Comparison of ENCODE assay signal across 13 cellular contexts in genomic region chr11:23727821-23728220, GRCh38.
DNase-seq lines count a peak whose midpoint lies in the region; ATAC-seq, FAIRE-seq and TF ChIP-seq lines count a peak whose summit lies in the region.
"Had no signal": no experiment of that assay in that cellular context is flagged by ENCODE, and none has a peak within 500 bp of the region (broad histone marks: within the 10 kb centered on the region; RNA-seq: fewer than 3 reads in every experiment).

No MANE protein-coding gene starts in this region.

- H3K36me3 ChIP-seq in ACC112 (ENCODE audit: insufficient read depth, low read length) (no peaks in the 10 kb centered on the region), astrocyte (ENCODE audit: insufficient read depth, low read length) (no peaks in the 10 kb centered on the region), Caco-2 (ENCODE audit: control insufficient read depth, insufficient read depth, low read length) (no peaks in the 10 kb centered on the region), upper lobe of right lung (no peaks in the 10 kb centered on the region)
- H3K36me3 ChIP-seq: Peyer's patch had no signal

- H3K4me3 Mint-ChIP-seq in astrocyte (ENCODE audit: unreplicated experiment) (peak overlapping the region; percentile 68), Caco-2 (ENCODE audit: unreplicated experiment) (no peak overlapping the region)
- H3K4me3 Mint-ChIP-seq: dendritic cell treated with granulocyte-macrophage colony-stimulating factor and Interleukin-4, amounts not matched to agents 40 ng/mL and 50 ng/mL, for 4 days had no signal

- BruUV-seq in Caco-2 (replicated peaks; lab: Mats Ljungman, UMichigan): no TSS peak

- H3K4me1 ChIP-seq in ACC112 (ENCODE audit: control insufficient read depth, insufficient read depth, low read length, unreplicated experiment) (peaks cover 41% of the 10 kb centered on the region), astrocyte (ENCODE audit: insufficient read depth, low read length) (peaks cover 18% of the 10 kb centered on the region), Caco-2 (no peaks in the 10 kb centered on the region), upper lobe of right lung (no peaks in the 10 kb centered on the region)
- H3K4me1 ChIP-seq: Peyer's patch had no signal

- H3K27ac ChIP-seq in ACC112 (ENCODE audit: low read depth, low read length): no peak overlapping the region
- peak overlapping the region; percentile 50 for H3K27ac ChIP-seq in astrocyte (ENCODE audit: low read depth, low read length)
- no peak overlapping the region for H3K27ac ChIP-seq in upper lobe of right lung
- H3K27ac ChIP-seq: Peyer's patch had no signal

- H3K27me3 Mint-ChIP-seq in astrocyte (ENCODE audit: low read depth, unreplicated experiment): no peaks in the 10 kb centered on the region
- H3K27me3 Mint-ChIP-seq in Caco-2 (ENCODE audit: insufficient read depth, unreplicated experiment): no peaks in the 10 kb centered on the region
- H3K27me3 Mint-ChIP-seq: dendritic cell treated with granulocyte-macrophage colony-stimulating factor and Interleukin-4, amounts not matched to agents 40 ng/mL and 50 ng/mL, for 4 days had no signal

- peaks cover 5% of the 10 kb centered on the region for H3K9me3 Mint-ChIP-seq in astrocyte (ENCODE audit: unreplicated experiment)
- no peaks in the 10 kb centered on the region for H3K9me3 Mint-ChIP-seq in Caco-2 (ENCODE audit: unreplicated experiment)

- H3K79me2 ChIP-seq in ACC112 (ENCODE audit: control insufficient read depth, insufficient read depth, low read length, unreplicated experiment) (no peaks in the 10 kb centered on the region), astrocyte (ENCODE audit: insufficient read depth, low read length) (no peaks in the 10 kb centered on the region)

- H3K4me2 ChIP-seq in astrocyte (ENCODE audit: low read length): peak overlapping the region; percentile 56

- no peak for TF ChIP-seq CTCF in astrocyte (IDR thresholded peaks at IDR 0.05; ENCODE audit: insufficient read depth, low read depth, low read length)
- no peak for TF ChIP-seq CTCF in Caco-2 (IDR thresholded peaks at IDR 0.05; ENCODE audit: insufficient read depth in 1 of 2, low read depth in 1 of 2, low read length in 1 of 2, severe bottlenecking in 1 of 2, unreplicated experiment in 1 of 2)
- TF ChIP-seq CTCF in upper lobe of right lung (IDR thresholded peaks at IDR 0.05): no peak

- no peaks in the 10 kb centered on the region for H3K9me3 ChIP-seq in astrocyte (ENCODE audit: insufficient read depth, low read depth, low read length)
- H3K9me3 ChIP-seq in Caco-2: no peaks in the 10 kb centered on the region
- no peaks in the 10 kb centered on the region for H3K9me3 ChIP-seq in upper lobe of right lung
- H3K9me3 ChIP-seq: Peyer's patch had no signal

- intact Hi-C loops in Caco-2 (cut with micrococcal nuclease; ENCODE audit: unreplicated experiment) (no loop called here), upper lobe of right lung (cut with DNase I) (no loop called here)

- ATAC-seq in upper lobe of right lung: no peak
- ATAC-seq: left ventricle myocardium superior had no signal

- no peaks in the 10 kb centered on the region for H3K27me3 ChIP-seq in ACC112 (ENCODE audit: insufficient read depth, low read length)
- no peaks in the 10 kb centered on the region for H3K27me3 ChIP-seq in astrocyte (ENCODE audit: insufficient read depth, low read length)
- H3K27me3 ChIP-seq in Caco-2 (replicated peaks; ENCODE audit: control insufficient read depth, insufficient read depth, low read length): no peaks in the 10 kb centered on the region
- H3K27me3 ChIP-seq in upper lobe of right lung: no peaks in the 10 kb centered on the region
- H3K27me3 ChIP-seq: Peyer's patch had no signal

- peak overlapping the region; percentile 62 for H2AFZ ChIP-seq in ACC112 (ENCODE audit: low read length, unreplicated experiment)
- no peak overlapping the region for H2AFZ ChIP-seq in astrocyte (ENCODE audit: low read depth, low read length)

- H3K9ac ChIP-seq in astrocyte (ENCODE audit: low read length): no peak overlapping the region

- peak overlapping the region; percentile 27; the same call in 1 of the 2 replicates for H3K4me3 ChIP-seq in ACC112 (ENCODE audit: low read depth, low read length)
- no peak overlapping the region for H3K4me3 ChIP-seq in astrocyte (ENCODE audit: insufficient read depth, low read depth, low read length)
- H3K4me3 ChIP-seq in Caco-2 (ENCODE audit: low read depth, low read length): no peak overlapping the region
- no peak overlapping the region for H3K4me3 ChIP-seq in upper lobe of right lung
- H3K4me3 ChIP-seq: Peyer's patch had no signal

- DNase-seq in HS-27A (ENCODE audit: low read depth): peak; percentile 64
- peak; percentile 87 for DNase-seq in astrocyte (ENCODE audit: low read depth)
- DNase-seq in iPS-NIHi7 (ENCODE audit: extremely low spot score): peak; percentile 13
- no peak for DNase-seq in Caco-2
- DNase-seq in OCI-M2 (lab: John Stamatoyannopoulos, UW; ENCODE audit: unreplicated experiment): no peak
- no peak for DNase-seq in hepatic stellate cell (ENCODE audit: low spot score)
- DNase-seq in upper lobe of right lung: no peak
- DNase-seq: activated naive CD4-positive, alpha-beta T cell treated with Interleukin-2 at 50 U/mL for 16 hours; left ventricle myocardium superior; Peyer's patch had no signal

- H3K27ac Mint-ChIP-seq in astrocyte (ENCODE audit: unreplicated experiment): peak overlapping the region; percentile 98
- H3K27ac Mint-ChIP-seq in Caco-2 (ENCODE audit: unreplicated experiment): no peak overlapping the region
- H3K27ac Mint-ChIP-seq: dendritic cell treated with granulocyte-macrophage colony-stimulating factor and Interleukin-4, amounts not matched to agents 40 ng/mL and 50 ng/mL, for 4 days had no signal

- CTCF ChIA-PET in Caco-2 (lab: Charles Lee): no interaction called here

- no peaks in the 10 kb centered on the region for H4K20me1 ChIP-seq in astrocyte (ENCODE audit: insufficient read depth, low read length)

- peak; percentile 17 for FAIRE-seq in astrocyte (lab: Jason Lieb, UNC)
- FAIRE-seq: GM18507 had no signal

- H3K4me1 Mint-ChIP-seq in astrocyte (ENCODE audit: low read depth, unreplicated experiment) (peaks cover 32% of the 10 kb centered on the region), Caco-2 (ENCODE audit: low read depth, unreplicated experiment) (no peaks in the 10 kb centered on the region)

- H3K36me3 Mint-ChIP-seq in astrocyte (ENCODE audit: low read depth, unreplicated experiment): peaks cover 2% of the 10 kb centered on the region
- no peaks in the 10 kb centered on the region for H3K36me3 Mint-ChIP-seq in Caco-2 (ENCODE audit: insufficient read depth, unreplicated experiment)

- POLR2A ChIA-PET in Caco-2 (lab: Charles Lee): no interaction called here

Comparison
In these comparisons a context has a peak if more than half of its experiments do, and no peak if none do; other contexts are left out.
1. DNase-seq: peak in HS-27A (single experiment), astrocyte (single experiment) and iPS-NIHi7 (single experiment); none in Caco-2 (0 of 2), OCI-M2 (single experiment), hepatic stellate cell (single experiment) and upper lobe of right lung (single experiment).